In genomic region chr14:76717508-76717907, GRCh38 we compare ENCODE assay signal across 1 cellular context.
TF ChIP-seq lines count a peak whose summit lies in the region.

No MANE protein-coding gene starts in this region.

TF ChIP-seq in H1, 55 proteins besides CTCF, POLR2A, EP300 and RAD21:
- no peak for TF ChIP-seq SRF (IDR thresholded peaks at IDR 0.05; ENCODE audit: low read depth, low read length)
- TF ChIP-seq NANOG (IDR thresholded peaks at IDR 0.05; ENCODE audit: insufficient read depth, low read depth, low read length, poor library complexity, severe bottlenecking) = no peak
- TF ChIP-seq EGR1 (IDR thresholded peaks at IDR 0.05; ENCODE audit: borderline replicate concordance, low read depth, low read length) = no peak
- no peak for TF ChIP-seq KDM5A (IDR thresholded peaks at IDR 0.05; ENCODE audit: low read length)
- TF ChIP-seq CHD7 (IDR thresholded peaks at IDR 0.05; ENCODE audit: insufficient replicate concordance, low read length) = no peak
- no peak for TF ChIP-seq JUND (IDR thresholded peaks at IDR 0.05; ENCODE audit: low read length)
- no peak for TF ChIP-seq SUZ12 (IDR thresholded peaks at IDR 0.05; ENCODE audit: low read length)
- no peak for TF ChIP-seq CBX8 (IDR thresholded peaks at IDR 0.05; ENCODE audit: borderline replicate concordance, low read depth, low read length)
- TF ChIP-seq RXRA (IDR thresholded peaks at IDR 0.05; ENCODE audit: insufficient read depth, low read depth, low read length) = no peak
- no peak for TF ChIP-seq KDM1A (IDR thresholded peaks at IDR 0.05; ENCODE audit: borderline replicate concordance, low read length)
